8 cellular contexts compared by ENCODE assay signal in the genomic region with DNA sequence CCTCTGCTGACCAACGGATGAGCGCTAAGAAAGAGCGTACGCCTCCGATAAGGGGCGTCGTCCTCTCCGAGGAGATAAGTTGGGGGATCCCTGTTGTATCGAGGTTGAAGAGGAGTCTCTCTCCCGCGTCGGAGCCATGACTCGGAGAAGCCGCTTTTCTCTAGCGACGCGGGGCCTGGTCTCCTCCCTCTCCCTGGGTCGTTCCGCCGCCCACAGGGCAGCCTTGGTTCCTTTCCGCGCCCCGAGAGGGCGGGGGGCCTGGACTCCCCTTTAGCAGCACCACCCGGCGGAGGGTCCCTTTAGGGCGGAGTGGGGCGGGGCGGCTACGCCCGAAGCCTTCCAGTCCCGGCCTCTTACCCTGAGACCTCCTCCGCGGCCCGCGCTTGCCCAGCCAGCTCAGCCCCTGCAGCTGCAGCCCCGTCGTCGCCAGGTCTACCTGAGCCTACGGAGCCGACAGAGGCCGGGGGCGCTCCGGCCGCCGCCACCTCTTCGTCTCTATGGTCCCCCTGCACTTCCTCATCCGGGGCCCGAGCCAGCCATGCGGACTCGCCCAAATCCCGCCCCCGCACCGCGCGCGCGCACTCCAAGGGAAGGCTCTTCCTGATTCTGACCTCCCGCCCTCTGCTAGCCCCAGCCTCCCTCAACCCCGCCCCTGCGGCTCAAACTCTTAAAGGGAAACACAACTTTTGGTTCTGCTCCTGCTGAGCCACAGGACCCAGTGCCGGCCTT. TPM values are rescaled to one million over a fixed set of nuclear protein-coding genes. Genes with fewer than 3 reads are reported as not detected.
DNase-seq lines count a peak whose midpoint lies in the region; ATAC-seq and TF ChIP-seq lines count a peak whose summit lies in the region.

TSS of gene PRR14L (minus strand) at position 497 of the 729 bp plus-strand sequence. CDS start 11,272 bp downstream, outside the sequence.

- H3K9me3 ChIP-seq in neural progenitor cell (ENCODE audit: low read depth) (no peaks in the 10 kb centered on the region), stomach smooth muscle (ENCODE audit: control insufficient read depth in 2 of 2, low read length in 2 of 2) (no peaks in the 10 kb centered on the region)

- peaks cover 27% of the 10 kb centered on the region for H3K4me1 ChIP-seq in foreskin keratinocyte
- peaks cover 37% of the 10 kb centered on the region for H3K4me1 ChIP-seq in neural progenitor cell
- H3K4me1 ChIP-seq in stomach smooth muscle (ENCODE audit: control insufficient read depth, insufficient read depth, low read length) = peaks cover 50% of the 10 kb centered on the region

- peaks cover 5% of the 10 kb centered on the region for H3K36me3 ChIP-seq in neural progenitor cell
- H3K36me3 ChIP-seq in stomach smooth muscle (ENCODE audit: control insufficient read depth in 2 of 2, insufficient read depth in 2 of 2, low read length in 2 of 2) = no peaks in the 10 kb centered on the region

- H3K9me3 Mint-ChIP-seq in neural progenitor cell = no peaks in the 10 kb centered on the region

- H3K4me1 Mint-ChIP-seq in neural progenitor cell = peaks cover 56% of the 10 kb centered on the region

- H4K20me1 ChIP-seq in neural progenitor cell (ENCODE audit: low read depth) = peaks cover 16% of the 10 kb centered on the region

- peak within 1 kb of the TSS; percentile 92 for H3K9ac ChIP-seq in neural progenitor cell
- peak within 1 kb of the TSS; percentile 89 to 98 for H3K9ac ChIP-seq in stomach smooth muscle (ENCODE audit: low read length in 2 of 2)

- no peak for TF ChIP-seq CTCF in HFF-Myc (IDR thresholded peaks at IDR 0.05; ENCODE audit: low read depth, low read length, missing control alignments)
- TF ChIP-seq CTCF in foreskin keratinocyte (conservative IDR thresholded peaks at IDR 0.05) = peak; percentile 17
- peak; percentile 13 for TF ChIP-seq CTCF in neural progenitor cell (IDR thresholded peaks at IDR 0.05)

- peak; percentile 97 for DNase-seq in GM03348 (ENCODE audit: low spot score)
- DNase-seq in HFF-Myc (ENCODE audit: extremely low read depth, low read depth) = peak; percentile 73
- DNase-seq in NAMALWA (ENCODE audit: low spot score) = peak; percentile 97
- peak; percentile 96 for DNase-seq in SK-MEL-5 (ENCODE audit: low read depth, low spot score)
- peak; percentile 99 for DNase-seq in activated naive CD4-positive, alpha-beta T cell treated with Interleukin-2 at 50 U/mL for 16 hours
- DNase-seq in foreskin keratinocyte = peak; percentile 72 to 87
- DNase-seq in neural progenitor cell (ENCODE audit: low spot score) = peak; percentile 98

- peak within 1 kb of the TSS; percentile 99 for H3K4me2 ChIP-seq in neural progenitor cell

- peak within 1 kb of the TSS; percentile 48 for H2AFZ ChIP-seq in neural progenitor cell (replicated peaks)

- H3K4me3 ChIP-seq in HFF-Myc (replicated peaks; ENCODE audit: low read depth, low read length) = peak within 1 kb of the TSS; percentile 99
- peak within 1 kb of the TSS; percentile 92 for H3K4me3 ChIP-seq in neural progenitor cell
- peak within 1 kb of the TSS; percentile 93 to 98 for H3K4me3 ChIP-seq in stomach smooth muscle (ENCODE audit: low read length in 2 of 2)

- H3K27ac ChIP-seq in foreskin keratinocyte = peak within 1 kb of the TSS; percentile 66
- peak within 1 kb of the TSS; percentile 96 for H3K27ac ChIP-seq in neural progenitor cell
- H3K27ac ChIP-seq in stomach smooth muscle (ENCODE audit: low read length) = peak within 1 kb of the TSS; percentile 74

- H3K79me2 ChIP-seq in neural progenitor cell (ENCODE audit: low read depth) = peaks cover 58% of the 10 kb centered on the region

- peak within 1 kb of the TSS; percentile 97 for H3K27ac Mint-ChIP-seq in neural progenitor cell

- peak within 1 kb of the TSS; percentile 97 for H3K4me3 Mint-ChIP-seq in neural progenitor cell

- H3F3A ChIP-seq in neural progenitor cell (ENCODE audit: low read depth) = peaks cover 77% of the 10 kb centered on the region

- in situ Hi-C loops in SK-MEL-5 (cut with HindIII; ENCODE audit: low pct_unique_long_range_greater_than_20kb, low sequenced_read_pairs) = no loop called here

- H3K36me3 Mint-ChIP-seq in neural progenitor cell = no peaks in the 10 kb centered on the region

- H3K27me3 ChIP-seq in foreskin keratinocyte (no peaks in the 10 kb centered on the region), neural progenitor cell (no peaks in the 10 kb centered on the region), stomach smooth muscle (ENCODE audit: control insufficient read depth in 1 of 2, insufficient read depth in 2 of 2, low read length in 2 of 2) (no peaks in the 10 kb centered on the region)

- ATAC-seq in foreskin keratinocyte = peak; percentile 67

- H3K27me3 Mint-ChIP-seq in neural progenitor cell (ENCODE audit: insufficient read depth, low read depth) = peaks cover 2% of the 10 kb centered on the region

RNA-seq across cellular contexts. Expression of gene PRR14L, which starts in this region (rescaled TPM):
- total RNA-seq in SK-MEL-5 (2014; rRNA removed; shearing (Covaris generic)) = 16.1 and 21.0 TPM in 2 replicates
- polyA plus RNA-seq in SK-MEL-5 (2015; cell fraction: cytosol; rRNA removed) = 20.3 and 25.0 TPM in 2 replicates
- polyA plus RNA-seq in SK-MEL-5 (2015; cell fraction: nucleus; rRNA removed) = 40.1 and 40.5 TPM in 2 replicates
- total RNA-seq in foreskin keratinocyte = 20.6 and 23.1 TPM in 2 replicates
- 3.9 TPM in 2 replicates for polyA plus RNA-seq in foreskin keratinocyte
- total RNA-seq in neural progenitor cell (ENCODE audit: low replicate concordance) = 60.1 and 74.2 TPM in 2 replicates

Comparison
In these comparisons a context has a peak if more than half of its experiments do, and no peak if none do; other contexts are left out.
1. Peak in every context shown above with its lines: DNase-seq, ATAC-seq, H3K4me3 ChIP-seq and H3K27ac ChIP-seq.